Comparison of ENCODE assay signal across 21 cellular contexts in the genomic region with DNA sequence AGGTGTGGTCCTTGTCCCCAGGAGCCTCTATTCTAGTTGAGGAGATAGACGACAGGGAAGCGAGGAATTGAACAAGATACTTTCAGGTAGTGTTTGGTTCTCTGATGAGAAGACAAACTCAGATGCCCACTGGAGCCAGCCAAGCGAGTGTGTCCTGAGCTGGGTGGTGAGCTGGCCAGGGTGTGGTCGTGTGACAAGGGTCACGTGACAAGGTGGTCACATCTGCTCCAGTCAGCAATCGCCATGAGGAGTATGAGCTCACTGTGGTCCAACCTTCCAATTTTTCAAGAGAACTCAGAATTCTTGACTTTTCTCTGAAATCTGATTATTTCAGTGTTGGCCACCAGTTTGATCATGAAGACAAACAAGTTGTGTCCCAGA. TPM values are rescaled to one million over a fixed set of nuclear protein-coding genes. Genes with fewer than 3 reads are reported as not detected.
DNase-seq lines count a peak whose midpoint lies in the region; ATAC-seq and TF ChIP-seq lines count a peak whose summit lies in the region.
"Had no signal": no experiment of that assay in that cellular context is flagged by ENCODE, and none has a peak within 500 bp of the region (broad histone marks: within the 10 kb centered on the region; RNA-seq: fewer than 3 reads in every experiment).

No MANE protein-coding gene starts in this region.

- H3K4me1 Mint-ChIP-seq in CD14-positive monocyte (peaks cover 53% of the 10 kb centered on the region), endodermal cell (peaks cover 2% of the 10 kb centered on the region)

- H3K4me1 ChIP-seq in endodermal cell (ENCODE audit: control insufficient read depth, insufficient read depth, low read length) (no peaks in the 10 kb centered on the region), psoas muscle (peaks cover 40% of the 10 kb centered on the region)

- no peaks in the 10 kb centered on the region for H3K27me3 Mint-ChIP-seq in CD14-positive monocyte (ENCODE audit: low read depth in 3 of 3)
- no peaks in the 10 kb centered on the region for H3K27me3 Mint-ChIP-seq in endodermal cell (ENCODE audit: insufficient read depth)

- TF ChIP-seq CTCF in CD14-positive monocyte (IDR thresholded peaks at IDR 0.05) (no peak), endodermal cell (conservative IDR thresholded peaks at IDR 0.05) (no peak), psoas muscle (IDR thresholded peaks at IDR 0.05) (no peak)

- 92 to 98% methylated on average over 5 to 6 of the region's 6 CpGs for WGBS in endodermal cell (ENCODE audit: insufficient coverage in 1 of 2, insufficient read length in 1 of 2), 2 experiments
- WGBS in psoas muscle, 3 donors = 67 to 73% (median 71%) methylated on average over 6 of the region's 6 CpGs

- H3K4me3 ChIP-seq in endodermal cell (ENCODE audit: low read length) (no peak overlapping the region), psoas muscle (no peak overlapping the region)
- H3K4me3 ChIP-seq: body of pancreas, testis had no signal

- peak; percentile 81 for DNase-seq in CD14-positive monocyte (ENCODE audit: low spot score)
- DNase-seq in OCI-M1 (lab: John Stamatoyannopoulos, UW) = peak; percentile 14
- DNase-seq in endodermal cell = no peak
- DNase-seq in psoas muscle = no peak
- DNase-seq in DMS114 treated with DMSO at 0.1 percent for 48 hours (lab: John Stamatoyannopoulos, UW; ENCODE audit: unreplicated experiment) = no peak
- DNase-seq in ureter (ENCODE audit: low spot score) = no peak
- DNase-seq: activated CD4-positive, CD25-positive, alpha-beta regulatory T cell treated with anti-CD3 and anti-CD28 coated beads, Interleukin-2, amount 50 U/mL, for 72 hours; AML-193; body of pancreas; COR-L47; head of caudate nucleus; Karpas-422; NCI-H1105 treated with DMSO at 0.1 percent for 48 hours; NCI-H2081 treated with DMSO at 0.1 percent for 48 hours; NCI-H510A; NK-92 treated with Interleukin-12 subunit alpha and Interleukin-12 subunit beta, amount 100 ng/mL, for 24 hours; testis had no signal

- peak; percentile 15 to 73 (median 48) for ATAC-seq in psoas muscle
- ATAC-seq in GM18909 (IDR thresholded peaks at IDR 0.05; ENCODE audit: poor library complexity, unreplicated experiment) = no peak
- ATAC-seq: left lobe of liver, SK-N-SH treated with all-trans-retinoic acid at 6 μM for 48 hours had no signal

- H3K36me3 Mint-ChIP-seq in CD14-positive monocyte (peaks cover 53 to 64% of the 10 kb centered on the region in 2 donors), endodermal cell (ENCODE audit: low read depth) (peaks cover 30% of the 10 kb centered on the region)

- H3K9me3 Mint-ChIP-seq in CD14-positive monocyte (peaks cover 0 to under 1% (median 0%) of the 10 kb centered on the region in 7 donors), endodermal cell (no peaks in the 10 kb centered on the region)
- H3K9me3 Mint-ChIP-seq: activated T-helper 2 cell treated with anti-CD3 and anti-CD28 coated beads, Interferon-gamma antibody, Interleukin-2, Interleukin-4, amounts not matched to agents 10 μg/mL and 5 μg/mL and 100 μg/mL, durations not matched to agents 14 hours and 24 hours and 36 hours had no signal

- H3K4me3 Mint-ChIP-seq in CD14-positive monocyte (peak overlapping the region in 1 of 2 donors; percentile 30), endodermal cell (no peak overlapping the region)

- intact Hi-C loops in CD14-positive monocyte (cut with micrococcal nuclease) (loop anchor here (5.0 kb wide), 1 partner anchor 40 kb away; the partner anchor contains the start of gene SLC6A6 (in 2 of the 2)), psoas muscle (cut with DNase I) (no loop called here)

- H3K27ac Mint-ChIP-seq in CD14-positive monocyte = peak overlapping the region; percentile 23 to 97 (median 88)
- no peak overlapping the region for H3K27ac Mint-ChIP-seq in endodermal cell
- H3K27ac Mint-ChIP-seq: activated T-helper 2 cell treated with anti-CD3 and anti-CD28 coated beads, Interferon-gamma antibody, Interleukin-2, Interleukin-4, amounts not matched to agents 10 μg/mL and 5 μg/mL and 100 μg/mL, durations not matched to agents 14 hours and 24 hours and 36 hours had no signal

- H3K9me3 ChIP-seq in endodermal cell (ENCODE audit: control insufficient read depth, low read length) (no peaks in the 10 kb centered on the region), psoas muscle (no peaks in the 10 kb centered on the region)
- H3K9me3 ChIP-seq: body of pancreas, testis had no signal

- H3K9ac ChIP-seq in endodermal cell (ENCODE audit: extremely low read depth, low read length, poor library complexity, severe bottlenecking) = no peak overlapping the region

- H3K27me3 ChIP-seq in endodermal cell (ENCODE audit: control insufficient read depth, insufficient read depth, low read length, poor library complexity, severe bottlenecking) (no peaks in the 10 kb centered on the region), psoas muscle (ENCODE audit: insufficient read depth in 3 of 3, low read length in 2 of 3) (no peaks in the 10 kb centered on the region)
- H3K27me3 ChIP-seq: body of pancreas, testis had no signal

- H3K36me3 ChIP-seq in endodermal cell (ENCODE audit: control insufficient read depth, insufficient read depth, low read length) = peaks cover 19% of the 10 kb centered on the region
- peaks cover 4 to 32% of the 10 kb centered on the region in 2 donors for H3K36me3 ChIP-seq in psoas muscle (ENCODE audit: insufficient read depth in 1 of 2, low read depth in 1 of 2)

- peak overlapping the region; percentile 68 for H3K27ac ChIP-seq in endodermal cell (ENCODE audit: low read depth, low read length)
- H3K27ac ChIP-seq in psoas muscle = peak overlapping the region; percentile 25
- H3K27ac ChIP-seq: body of pancreas, testis had no signal

RNA-seq across cellular contexts. Expression of gene SLC6A6, which starts 39.5 kb away (rescaled TPM):
- polyA plus RNA-seq in CD14-positive monocyte (10 to 100 TPM; 18.4 to 24.5 TPM), psoas muscle (10 to 100 TPM; 12.6 to 76.1 (median 52.8) TPM)
- total RNA-seq in endodermal cell (10 to 100 TPM; 43.1 to 56.5 TPM), psoas muscle (100 to 1,000 TPM in 1 of 4 donors, 10 to 100 TPM in 3; 10.3 to 104 (median 34.7) TPM), ureter (19.4 TPM)
- polyA plus RNA-seq in endodermal cell (2013, experiment 1 of 2) = 25.6 TPM
- 24.6 TPM for polyA plus RNA-seq in endodermal cell (2013, experiment 2 of 2)

Comparison
In these comparisons a context has a peak if more than half of its experiments do, and no peak if none do; other contexts are left out.
1. DNase-seq: peak in CD14-positive monocyte (single experiment) and OCI-M1 (single experiment); none in endodermal cell (single experiment), psoas muscle (0 of 2), DMS114 treated with DMSO at 0.1 percent for 48 hours (single experiment) and ureter (single experiment).
2. intact Hi-C loops: an anchor here in CD14-positive monocyte (5.0 kb wide); none called in psoas muscle.